In genomic region chr22:21992593-21993237, GRCh38 we compare ENCODE assay signal across 8 cellular contexts.
"Had no signal": no experiment of that assay in that cellular context is flagged by ENCODE, and none has a peak within 500 bp of the region (broad histone marks: within the 10 kb centered on the region; RNA-seq: fewer than 3 reads in every experiment).

No MANE protein-coding gene starts in this region.

- FAIRE-seq: H1, H54 had no signal

- H3K4me1 ChIP-seq: HAP-1 had no signal

- DNase-seq: HFFc6, KG1 had no signal

- H3K9me3 ChIP-seq: HAP-1 had no signal

- H3K4me2 ChIP-seq: GM23338 had no signal

- H3K4me3 ChIP-seq: GM23338, HAP-1 had no signal

- H3K27ac ChIP-seq: HL-60 had no signal

- ATAC-seq: GM23338, HCT116 had no signal

- H2AFZ ChIP-seq: GM23338 had no signal

- H3K36me3 ChIP-seq: HAP-1 had no signal
